1 cellular context compared by ENCODE assay signal in the genomic region with DNA sequence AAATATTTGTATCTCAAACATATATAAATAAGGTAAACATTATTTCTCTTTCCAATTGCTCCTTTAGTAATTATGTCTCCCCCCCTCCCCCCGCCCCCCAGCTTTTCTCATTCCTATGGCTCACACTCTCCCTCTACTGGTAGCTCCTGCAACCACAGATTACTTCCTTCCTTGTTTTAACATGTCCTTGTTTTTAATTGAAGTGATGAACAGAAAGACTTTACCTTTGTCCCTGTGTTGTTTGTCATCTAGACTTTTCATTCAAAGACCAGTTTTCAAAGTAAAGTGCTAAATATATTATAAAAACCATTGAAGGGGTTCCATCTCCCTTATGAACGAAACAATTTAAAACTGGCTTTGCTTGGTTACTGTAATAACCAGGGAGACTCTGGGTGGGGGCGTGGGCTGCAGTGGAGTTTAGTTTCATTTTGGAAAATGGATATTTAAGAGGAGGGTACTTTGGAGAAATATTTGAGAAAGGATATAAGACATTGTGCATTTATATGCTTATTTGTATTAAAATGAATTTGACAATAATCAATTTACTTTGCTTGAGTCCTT.
TF ChIP-seq lines count a peak whose summit lies in the region.

No MANE protein-coding gene starts in this region.

TF ChIP-seq in H1, 55 proteins besides CTCF, POLR2A, EP300 and RAD21 (continued from another document):
- TF ChIP-seq CTBP2 (IDR thresholded peaks at IDR 0.05; ENCODE audit: borderline replicate concordance, insufficient read depth, insufficient read length, low read length) (no peak), TAF1 (IDR thresholded peaks at IDR 0.05; ENCODE audit: low read depth, low read length) (no peak), KDM5A (IDR thresholded peaks at IDR 0.05; ENCODE audit: low read length) (no peak), TEAD4 (IDR thresholded peaks at IDR 0.05; ENCODE audit: low read depth, low read length) (no peak)
